15 cellular contexts compared by ENCODE assay signal in genomic region chr1:1225913-1226312, GRCh38.
"Had no signal": no experiment of that assay in that cellular context is flagged by ENCODE, and none has a peak within 500 bp of the region (broad histone marks: within the 10 kb centered on the region; RNA-seq: fewer than 3 reads in every experiment).

No MANE protein-coding gene starts in this region.

- H3K27ac Mint-ChIP-seq: activated CD8-positive, alpha-beta T cell treated with anti-CD3 and anti-CD28 coated beads, Interleukin-2, amount 10 ng/mL, durations not matched to agents 7 days and 5 days; activated naive CD8-positive, alpha-beta T cell treated with anti-CD3 and anti-CD28 coated beads for 36 hours; activated T-helper 2 cell treated with anti-CD3 and anti-CD28 coated beads, Interferon-gamma antibody, Interleukin-2, Interleukin-4, amounts not matched to agents 10 μg/mL and 5 μg/mL and 100 μg/mL, durations not matched to agents 14 hours and 24 hours and 36 hours; progenitor cell of endocrine pancreas; T-helper 1 cell treated with Interleukin-12 subunit alpha and Interleukin-12 subunit beta and Interleukin-4 antibody, amounts not matched to agents 30 μg/mL and 1 μg/mL, for 36 hours had no signal

- H3K27me3 Mint-ChIP-seq: activated naive CD8-positive, alpha-beta T cell treated with anti-CD3 and anti-CD28 coated beads for 36 hours; naive B cell; progenitor cell of endocrine pancreas had no signal

- ATAC-seq: activated CD4-positive, CD25-positive, alpha-beta regulatory T cell treated with anti-CD3 and anti-CD28 coated beads, Interleukin-2, amount 50 U/mL, for 24 hours; activated CD8-positive, alpha-beta T cell treated with anti-CD3 and anti-CD28 coated beads, Interleukin-2, amount 10 ng/mL, durations not matched to agents 7 days and 5 days; sciatic nerve had no signal

- H3K9me3 Mint-ChIP-seq: activated naive CD8-positive, alpha-beta T cell treated with anti-CD3 and anti-CD28 coated beads for 36 hours; activated T-helper 2 cell treated with anti-CD3 and anti-CD28 coated beads, Interferon-gamma antibody, Interleukin-2, Interleukin-4, amounts not matched to agents 10 μg/mL and 5 μg/mL and 100 μg/mL, durations not matched to agents 14 hours and 24 hours and 36 hours; naive B cell; T-helper 1 cell treated with Interleukin-12 subunit alpha and Interleukin-12 subunit beta and Interleukin-4 antibody, amounts not matched to agents 30 μg/mL and 1 μg/mL, for 36 hours had no signal

- H3K4me3 Mint-ChIP-seq: activated CD8-positive, alpha-beta T cell treated with anti-CD3 and anti-CD28 coated beads, Interleukin-2, amount 10 ng/mL, durations not matched to agents 7 days and 5 days; activated naive CD8-positive, alpha-beta T cell treated with anti-CD3 and anti-CD28 coated beads for 36 hours; T-helper 1 cell treated with Interleukin-12 subunit alpha and Interleukin-12 subunit beta and Interleukin-4 antibody, amounts not matched to agents 30 μg/mL and 1 μg/mL, for 36 hours had no signal

- DNase-seq: activated CD8-positive, alpha-beta memory T cell treated with anti-CD3 and anti-CD28 coated beads, Interleukin-2, amount 50 U/mL, for 48 hours; activated CD8-positive, alpha-beta T cell treated with anti-CD3 and anti-CD28 coated beads, Interleukin-2, amount 10 ng/mL, durations not matched to agents 7 days and 5 days; activated naive CD8-positive, alpha-beta T cell treated with anti-CD3 and anti-CD28 coated beads for 36 hours; brain microvascular endothelial cell; esophagus squamous epithelium; foreskin fibroblast; left cardiac atrium; naive B cell; spleen; stimulated activated naive CD4-positive, alpha-beta T cell treated with Interleukin-2 at 50 U/mL for 16 hours had no signal
